ENCODE assay signal across 22 cellular contexts in the genomic region with DNA sequence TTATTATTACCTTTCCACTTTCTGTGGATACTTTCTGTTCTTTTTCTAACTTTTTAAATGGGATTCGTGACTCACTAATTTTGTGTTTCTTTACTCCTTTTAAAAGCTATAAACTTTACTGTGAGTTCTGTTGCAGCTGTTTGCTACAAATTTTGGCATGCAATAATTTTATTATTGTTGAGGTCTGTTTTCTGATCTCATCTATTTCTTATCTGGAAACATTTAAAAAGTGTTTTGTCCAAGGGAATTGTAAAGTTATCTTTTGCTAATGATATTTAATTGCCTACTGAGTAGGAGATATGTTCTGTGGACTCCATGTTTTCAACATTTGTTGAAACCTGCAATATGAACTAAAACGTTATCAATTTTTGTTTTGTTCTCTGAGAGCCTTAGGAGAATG.
"Had no signal": no experiment of that assay in that cellular context is flagged by ENCODE, and none has a peak within 500 bp of the region (broad histone marks: within the 10 kb centered on the region; RNA-seq: fewer than 3 reads in every experiment).

No MANE protein-coding gene starts in this region.

- DNase-seq: heart right ventricle; left ventricle myocardium inferior; naive thymus-derived CD8-positive, alpha-beta T cell; nucleus accumbens; pancreas; retina; right cardiac atrium; small intestine; spleen; stimulated activated CD4-positive, alpha-beta T cell treated with anti-CD3 and anti-CD28 coated beads, Interleukin-1b, Interleukin-23, amount 100 ng/mL, for 48 hours; stimulated activated CD4-positive, alpha-beta T cell treated with anti-CD3 and anti-CD28 coated beads, Interleukin-2, amount 100 ng/mL, for 48 hours; stimulated activated CD4-positive, alpha-beta T cell treated with anti-CD3 and anti-CD28 coated beads, Interleukin-4, amount 100 ng/mL, for 4 hours; stimulated activated naive B cell treated with anti-CD40 and anti-IgM and Interleukin-4, amounts not matched to agents 10 μg/mL and 1 μg/mL and 100 μg/mL, for 72 hours; stimulated activated naive CD8-positive, alpha-beta T cell treated with anti-CD3 and anti-CD28 coated beads, Interleukin-15, Interleukin-2, amounts not matched to agents 100 U/mL and 50 U/mL, for 24 hours; stomach; testis; thyroid gland; transverse colon; upper lobe of left lung had no signal

- H3K36me3 ChIP-seq: heart right ventricle, left ventricle myocardium inferior, pancreas, prostate gland, spleen, stomach, thyroid gland, transverse colon, upper lobe of left lung had no signal

- FAIRE-seq: pancreas, small intestine had no signal

- H2AFZ ChIP-seq: hepatocyte had no signal

- H3K4me3 ChIP-seq: heart right ventricle, hepatocyte, left ventricle myocardium inferior, pancreas, prostate gland, spleen, stomach, testis, thyroid gland, transverse colon, upper lobe of left lung had no signal

- H3K27ac ChIP-seq: heart right ventricle, hepatocyte, left ventricle myocardium inferior, pancreas, prostate gland, spleen, stomach, testis, thyroid gland, transverse colon, upper lobe of left lung had no signal

- H3K27me3 ChIP-seq: heart right ventricle, hepatocyte, pancreas, spleen, stomach, testis, thyroid gland, transverse colon, upper lobe of left lung had no signal

- H3K4me2 ChIP-seq: hepatocyte had no signal

- H3K4me1 ChIP-seq: pancreas, prostate gland, spleen, testis, thyroid gland, upper lobe of left lung had no signal

- H3K9me3 ChIP-seq: pancreas, prostate gland, testis, thyroid gland had no signal

- H3K79me2 ChIP-seq: hepatocyte had no signal

- ATAC-seq: naive thymus-derived CD8-positive, alpha-beta T cell; pancreas; right cardiac atrium; sciatic nerve; stimulated activated naive B cell treated with anti-CD40 and anti-IgM and Interleukin-4, amounts not matched to agents 10 μg/mL and 1 μg/mL and 100 μg/mL, for 72 hours; stimulated activated naive CD8-positive, alpha-beta T cell treated with anti-CD3 and anti-CD28 coated beads, Interleukin-15, Interleukin-2, amounts not matched to agents 100 U/mL and 50 U/mL, for 24 hours had no signal
